In genomic region chr6:130373992-130374391, GRCh38 we compare ENCODE assay signal across 23 cellular contexts. TPM values are rescaled to one million over a fixed set of nuclear protein-coding genes. Genes with fewer than 3 reads are reported as not detected.
DNase-seq lines count a peak whose midpoint lies in the region; ATAC-seq, FAIRE-seq and TF ChIP-seq lines count a peak whose summit lies in the region.
"Had no signal": no experiment of that assay in that cellular context is flagged by ENCODE, and none has a peak within 500 bp of the region (broad histone marks: within the 10 kb centered on the region; RNA-seq: fewer than 3 reads in every experiment).

No MANE protein-coding gene starts in this region.

- peaks cover 78% of the 10 kb centered on the region for H3K4me1 Mint-ChIP-seq in HFFc6 (ENCODE audit: low read depth)
- H3K4me1 Mint-ChIP-seq: B cell; CD4-positive, CD25-positive, alpha-beta regulatory T cell had no signal

- H3K79me2 ChIP-seq in DND-41 (ENCODE audit: insufficient read depth, low read length) (no peaks in the 10 kb centered on the region), H1 (ENCODE audit: control insufficient read depth in 1 of 2, insufficient read depth in 2 of 2, low read length in 2 of 2) (peaks cover 0 to 9% of the 10 kb centered on the region in 2 experiments; a peak in 2 of 4 replicates)

- TF ChIP-seq EP300 in H1 (IDR thresholded peaks at IDR 0.05; ENCODE audit: borderline replicate concordance in 1 of 2, low read depth in 2 of 2, low read length in 2 of 2): no peak

- no peak overlapping the region for H2BK5ac ChIP-seq in H1 (ENCODE audit: low read depth, low read length)

- no peak overlapping the region for H3K4me2 ChIP-seq in DND-41 (ENCODE audit: insufficient read depth, low read length)
- no peak overlapping the region for H3K4me2 ChIP-seq in H1 (ENCODE audit: insufficient read depth in 1 of 2, low read depth in 2 of 2, low read length in 2 of 2)
- H3K4me2 ChIP-seq: BLaER1 had no signal

- H2BK120ac ChIP-seq in H1 (replicated peaks; ENCODE audit: low read depth, low read length): no peak overlapping the region

- no peaks in the 10 kb centered on the region for H4K20me1 ChIP-seq in DND-41 (ENCODE audit: insufficient read depth, low read length)
- peaks cover 0 to 3% of the 10 kb centered on the region in 2 experiments for H4K20me1 ChIP-seq in H1 (replicated peaks in 1 of 2; ENCODE audit: control insufficient read depth in 1 of 2, insufficient read depth in 2 of 2, low read length in 2 of 2)
- H4K20me1 ChIP-seq: BLaER1 had no signal

- no peak overlapping the region for H3K9ac ChIP-seq in DND-41 (ENCODE audit: low read depth, low read length)
- H3K9ac ChIP-seq in H1 (replicated peaks in 1 of 4; ENCODE audit: extremely low read depth in 1 of 4, low read depth in 3 of 4, low read length in 3 of 4): no peak overlapping the region
- H3K9ac ChIP-seq: BLaER1 had no signal

- H4K8ac ChIP-seq in H1 (ENCODE audit: extremely low read depth, insufficient read depth, low read length): no peak overlapping the region

- no peaks in the 10 kb centered on the region for H3K36me3 ChIP-seq in DND-41 (ENCODE audit: insufficient read depth, low read length)
- no peaks in the 10 kb centered on the region for H3K36me3 ChIP-seq in H1 (ENCODE audit: control insufficient read depth in 2 of 4, insufficient read depth in 4 of 4, low read length in 3 of 4)
- H3K36me3 ChIP-seq in breast epithelium: no peaks in the 10 kb centered on the region
- H3K36me3 ChIP-seq: BLaER1 had no signal

- no peak overlapping the region for H2BK12ac ChIP-seq in H1 (ENCODE audit: low read depth, low read length)

- no peaks in the 10 kb centered on the region for H3K23me2 ChIP-seq in H1 (ENCODE audit: low read depth, low read length)

- H3K27me3 ChIP-seq in DND-41 (ENCODE audit: insufficient read depth, low read length, poor library complexity) (no peaks in the 10 kb centered on the region), H1 (replicated peaks in 1 of 4; ENCODE audit: control insufficient read depth in 3 of 4, extremely low read depth in 1 of 4, insufficient read depth in 3 of 4, low read length in 3 of 4) (no peaks in the 10 kb centered on the region), breast epithelium (no peaks in the 10 kb centered on the region)
- H3K27me3 ChIP-seq: BLaER1 had no signal

- WGBS in H1 (ENCODE audit: extremely low coverage in 1 of 2, insufficient coverage in 1 of 2, insufficient read length in 1 of 2, insufficient replicate concordance in 2 of 2, low coverage in 1 of 2, low lambda C conversion rate in 2 of 2, missing lambda C conversion rate in 1 of 2), 2 experiments: 28% methylated on average over 2 of the region's 2 CpGs; no CpG with 5 or more reads in 1 of the 2 experiments

- TF ChIP-seq CTCF in DND-41 (IDR thresholded peaks at IDR 0.05; ENCODE audit: borderline replicate concordance, extremely low read depth, low read length, poor library complexity, severe bottlenecking) (no peak), HFFc6 (IDR thresholded peaks at IDR 0.05) (no peak), H1 (IDR thresholded peaks at IDR 0.05; ENCODE audit: control extremely low read depth in 1 of 3, insufficient read depth in 1 of 3, low read depth in 1 of 3, low read length in 3 of 3) (no peak), breast epithelium (IDR thresholded peaks at IDR 0.05) (no peak)

- no peaks in the 10 kb centered on the region for H3K27me3 Mint-ChIP-seq in HFFc6 (ENCODE audit: insufficient read depth)
- H3K27me3 Mint-ChIP-seq: B cell had no signal

- 0 out of 2 replicates have a peak overlapping the region, but pooled peaks have one; percentile 6 for H3K27ac Mint-ChIP-seq in HFFc6
- H3K27ac Mint-ChIP-seq: B cell; CD4-positive, CD25-positive, alpha-beta regulatory T cell; CD8-positive, alpha-beta T cell had no signal

- CTCF ChIA-PET in H1 (lab: Charles Lee; ENCODE audit: partially characterized antibody): interaction anchor here (0.9 to 1.1 kb wide), 2 partner anchors 8 to 9 kb away, joined by 3 to 4 read pairs; partner anchors contain the start of gene TMEM200A

- H4K91ac ChIP-seq in H1 (replicated peaks; ENCODE audit: insufficient read length, low read length): no peak overlapping the region

- TF ChIP-seq POLR2A in H1 (IDR thresholded peaks at IDR 0.05; ENCODE audit: control extremely low read depth in 1 of 2, low read depth in 2 of 2, low read length in 2 of 2) (no peak), breast epithelium (IDR thresholded peaks at IDR 0.05) (no peak)

- H3K79me1 ChIP-seq in H1 (ENCODE audit: low read depth, low read length): no peaks in the 10 kb centered on the region

- no peak overlapping the region for H4K5ac ChIP-seq in H1 (ENCODE audit: insufficient read length, low read depth, low read length)

- H3K4me3 ChIP-seq in DND-41 (ENCODE audit: low read depth in 1 of 2, low read length in 2 of 2) (no peak overlapping the region), H1 (ENCODE audit: extremely low read depth in 1 of 4, insufficient read depth in 2 of 4, low read depth in 3 of 4, low read length in 4 of 4) (0 out of 8 replicates have a peak overlapping the region, but pooled peaks of 1 of the 4 experiments have one; percentile 1), breast epithelium (no peak overlapping the region)
- H3K4me3 ChIP-seq: BLaER1 had no signal

- no peak overlapping the region for H3K4me3 Mint-ChIP-seq in HFFc6
- H3K4me3 Mint-ChIP-seq: B cell; CD4-positive, CD25-positive, alpha-beta regulatory T cell; CD8-positive, alpha-beta T cell had no signal

- ATAC-seq in DND-41 (ENCODE audit: insufficient read depth, low read depth): peak; percentile 82
- ATAC-seq: CD8-positive, alpha-beta T cell had no signal

- DNase-seq in DND-41 (peak; percentile 30), HFFc6 (no peak), H1 (ENCODE audit: low read depth in 1 of 2, low spot score in 2 of 2) (no peak), mesenteric fat pad (ENCODE audit: low spot score) (no peak), breast epithelium (ENCODE audit: low spot score in 2 of 2) (no peak), middle frontal gyrus (ENCODE audit: extremely low spot score, low spot score) (no peak)
- DNase-seq: CD4-positive, CD25-positive, alpha-beta regulatory T cell; CD8-positive, alpha-beta T cell; DMS 273 treated with DMSO at 0.1 percent for 48 hours; DMS79; GF-D8; H9 had no signal

- POLR2A ChIA-PET in H1 (lab: Charles Lee; ENCODE audit: partially characterized antibody): no interaction called here

- FAIRE-seq in H1 (lab: Jason Lieb, UNC): peak; percentile 19
- FAIRE-seq: A204.1, D721Med, GM12891, GM18507 had no signal

- H3K4me1 ChIP-seq in DND-41 (ENCODE audit: insufficient read depth, low read length) (no peaks in the 10 kb centered on the region), H1 (replicated peaks in 1 of 4; ENCODE audit: control insufficient read depth in 3 of 4, insufficient read depth in 4 of 4, low read length in 3 of 4) (peaks cover 0 to 17% (median 3%) of the 10 kb centered on the region in 4 experiments; a peak in 3 of 7 replicates), breast epithelium (no peaks in the 10 kb centered on the region)
- H3K4me1 ChIP-seq: BLaER1 had no signal

- intact Hi-C loops in breast epithelium (cut with DNase I; ENCODE audit: low total_unique reads): no loop called here

- H2AFZ ChIP-seq in DND-41 (ENCODE audit: low read depth, low read length): no peak overlapping the region
- no peak overlapping the region for H2AFZ ChIP-seq in H1 (ENCODE audit: low read length)

- H3K4ac ChIP-seq in H1 (replicated peaks; ENCODE audit: insufficient read length, low read depth, low read length): no peak overlapping the region

- TF ChIP-seq RAD21 in H1 (IDR thresholded peaks at IDR 0.05 in 1 of 2, conservative IDR thresholded peaks at IDR 0.05 in 1 of 2; ENCODE audit: low read depth in 2 of 2, low read length in 2 of 2): no peak

- H3K27ac ChIP-seq in DND-41 (ENCODE audit: low read length) (no peak overlapping the region), H1 (ENCODE audit: low read depth, low read length) (no peak overlapping the region), breast epithelium (no peak overlapping the region)
- H3K27ac ChIP-seq: 22Rv1, BLaER1, C4-2B had no signal

- peaks cover 43% of the 10 kb centered on the region for H3K36me3 Mint-ChIP-seq in HFFc6 (ENCODE audit: low read depth)
- H3K36me3 Mint-ChIP-seq: CD4-positive, CD25-positive, alpha-beta regulatory T cell; CD8-positive, alpha-beta T cell had no signal

- H2BK20ac ChIP-seq in H1 (ENCODE audit: low read length): no peak overlapping the region

- no peaks in the 10 kb centered on the region for H3K9me3 Mint-ChIP-seq in HFFc6
- H3K9me3 Mint-ChIP-seq: CD8-positive, alpha-beta T cell; H9 had no signal

- no peaks in the 10 kb centered on the region for H3K9me3 ChIP-seq in DND-41 (ENCODE audit: insufficient read depth, low read length, severe bottlenecking)
- H3K9me3 ChIP-seq in H1 (ENCODE audit: insufficient read depth in 2 of 2, low read depth in 1 of 2, low read length in 1 of 2): no peaks in the 10 kb centered on the region
- H3K9me3 ChIP-seq in breast epithelium: no peaks in the 10 kb centered on the region
- H3K9me3 ChIP-seq: BLaER1, Caco-2 had no signal

- no peak overlapping the region for H3K23ac ChIP-seq in H1 (ENCODE audit: insufficient read length)

- no peak overlapping the region for H3K56ac ChIP-seq in H1 (replicated peaks; ENCODE audit: insufficient read length, low read depth, low read length)

- H3K14ac ChIP-seq in H1 (ENCODE audit: insufficient read length): no peak overlapping the region

- H2BK15ac ChIP-seq in H1 (ENCODE audit: low read length): no peak overlapping the region

- no peak overlapping the region for H3K18ac ChIP-seq in H1 (ENCODE audit: extremely low read depth, low read length)

- no peak overlapping the region for H2AK5ac ChIP-seq in H1 (ENCODE audit: low read depth, low read length)

TF ChIP-seq in H1, 55 proteins besides CTCF, POLR2A, EP300 and RAD21 (continues in another document):
- TF ChIP-seq TBP (IDR thresholded peaks at IDR 0.05; ENCODE audit: low read depth, low read length) (no peak), CBX8 (IDR thresholded peaks at IDR 0.05; ENCODE audit: borderline replicate concordance, low read depth, low read length) (no peak)

RNA-seq across cellular contexts. Expression of gene TMEM200A, which starts 8.2 kb away (rescaled TPM):
- 100 to 1,000 TPM in 4 of 6 experiments, 10 to 100 TPM in 2; 78.0 to 131 (median 114) TPM for total RNA-seq in HFFc6 (2021; fragmentation: NEBNext Ultra II Directional; extraction: Animal tissue kit (Norgen Biotek cat#: 25700))
- total RNA-seq in H1 (2021; fragmentation: NEBNext Ultra II Directional; extraction: Animal tissue kit (Norgen Biotek cat#: 25700)): 12.9 and 13.9 TPM in 2 replicates
- 3.8 and 6.2 TPM in 2 replicates for polyA plus RNA-seq in H1 (2011; rRNA removed)
- 5.4 TPM for polyA plus RNA-seq in H1 (2011; cell fraction: cytosol; rRNA removed)
- 3.7 TPM for polyA plus RNA-seq in H1 (2011; cell fraction: nucleus; rRNA removed)
- polyA plus RNA-seq in H1 (2012, experiment 1 of 2): 8.2 to 11.3 TPM (median 9.6 TPM) in 4 replicates
- 1.9 TPM for polyA plus RNA-seq in H1 (2012, experiment 2 of 2)
- 14.7 TPM for polyA plus RNA-seq in H1 (2013, experiment 1 of 2)
- polyA plus RNA-seq in H1 (2013, experiment 2 of 2): 17.1 TPM
- polyA minus RNA-seq in H1 (2011; rRNA and poly(A)+ RNA removed): 8.6 and 10.5 TPM in 2 replicates
- polyA minus RNA-seq in H1 (2011; cell fraction: cytosol; rRNA and poly(A)+ RNA removed): 5.9 TPM
- 7.9 TPM for polyA minus RNA-seq in H1 (2011; cell fraction: nucleus; rRNA and poly(A)+ RNA removed)
- 4.3 TPM for total RNA-seq in mesenteric fat pad
- 1 to 10 TPM; 4.6 to 6.6 (median 4.8) TPM for total RNA-seq in breast epithelium
- total RNA-seq: Daoy, G401 had no signal
